1 cellular context compared by ENCODE assay signal in genomic region chr2:18566145-18566544, GRCh38.
TF ChIP-seq lines count a peak whose summit lies in the region.

No MANE protein-coding gene starts in this region.

TF ChIP-seq in HepG2, 621 proteins besides CTCF, POLR2A, EP300 and RAD21:
- TF ChIP-seq THAP11 (CRISPR knock-in tag; IDR thresholded peaks at IDR 0.05) = peak; percentile 18; the same call in 1 of the 2 replicates
- TF ChIP-seq KLF6 (CRISPR knock-in tag; IDR thresholded peaks at IDR 0.05) = no peak
- no peak for TF ChIP-seq KDM1A (CRISPR knock-in tag; IDR thresholded peaks at IDR 0.05)
- peak; percentile 35; the same call in 1 of the 2 replicates for TF ChIP-seq NCOR1 (IDR thresholded peaks at IDR 0.05; ENCODE audit: borderline replicate concordance, low read length)
- no peak for TF ChIP-seq CBFB (CRISPR knock-in tag; IDR thresholded peaks at IDR 0.05)
- TF ChIP-seq RFX3 (CRISPR knock-in tag; IDR thresholded peaks at IDR 0.05) = peak; percentile 39; the same call in 1 of the 2 replicates
- peak; percentile 26; the same call in 1 of the 2 replicates for TF ChIP-seq RFX1 (IDR thresholded peaks at IDR 0.05)
- TF ChIP-seq ZBTB25 (CRISPR knock-in tag; IDR thresholded peaks at IDR 0.05) = no peak
- TF ChIP-seq CEBPB (IDR thresholded peaks at IDR 0.05; ENCODE audit: borderline replicate concordance, low read depth, low read length) = peak; percentile 55; the same call in 1 of the 2 replicates
